ENCODE assay signal across 8 cellular contexts in genomic region chr14:71321556-71322315, GRCh38. TPM values are rescaled to one million over a fixed set of nuclear protein-coding genes. Genes with fewer than 3 reads are reported as not detected.
DNase-seq lines count a peak whose midpoint lies in the region; ATAC-seq and TF ChIP-seq lines count a peak whose summit lies in the region.

No MANE protein-coding gene starts in this region.

- H3K4me1 Mint-ChIP-seq in activated CD4-positive, alpha-beta memory T cell treated with anti-CD3 and anti-CD28 coated beads for 36 hours (ENCODE audit: low read depth), result peaks cover 49% of the 10 kb centered on the region

- intact Hi-C loops in activated CD4-positive, alpha-beta memory T cell treated with anti-CD3 and anti-CD28 coated beads for 36 hours (cut with micrococcal nuclease), result loop anchor here (1.0 to 10.0 kb wide), 7 partner anchors 77 to 437 kb away; no protein-coding TSS in a partner anchor
- intact Hi-C loops in posterior vena cava (cut with DNase I), result loop anchor here (5.0 to 10.0 kb wide), 3 partner anchors 113 to 431 kb away; no protein-coding TSS in a partner anchor

- peak overlapping the region; percentile 88 for H3K4me3 ChIP-seq in osteoblast (ENCODE audit: insufficient read depth, low read length)

- TF ChIP-seq CTCF in foreskin keratinocyte (conservative IDR thresholded peaks at IDR 0.05), result no peak
- TF ChIP-seq CTCF in osteoblast (IDR thresholded peaks at IDR 0.05; ENCODE audit: extremely low read depth, low read depth, low read length), result no peak

- ATAC-seq in foreskin keratinocyte (peak; percentile 63), HG03432 (IDR thresholded peaks at IDR 0.05; ENCODE audit: unreplicated experiment) (no peak)

- no peaks in the 10 kb centered on the region for H3K36me3 ChIP-seq in osteoblast (ENCODE audit: insufficient read depth, low read length)

- H3K79me2 ChIP-seq in osteoblast (ENCODE audit: insufficient read depth, low read length), result peaks cover 57% of the 10 kb centered on the region

- H2AFZ ChIP-seq in osteoblast (ENCODE audit: low read length), result peak overlapping the region; percentile 32

- no peaks in the 10 kb centered on the region for H3K9me3 ChIP-seq in osteoblast (ENCODE audit: low read depth, low read length)

- H3K4me1 ChIP-seq in foreskin keratinocyte (peaks cover 9% of the 10 kb centered on the region), osteoblast (ENCODE audit: insufficient read depth, low read length) (peaks cover 34% of the 10 kb centered on the region)

- H4K20me1 ChIP-seq in osteoblast (ENCODE audit: insufficient read depth, low read length), result peaks cover 4% of the 10 kb centered on the region

- no peaks in the 10 kb centered on the region for H3K36me3 Mint-ChIP-seq in activated CD4-positive, alpha-beta memory T cell treated with anti-CD3 and anti-CD28 coated beads for 36 hours

- H3K27me3 Mint-ChIP-seq in activated CD4-positive, alpha-beta memory T cell treated with anti-CD3 and anti-CD28 coated beads for 36 hours, result no peaks in the 10 kb centered on the region

- peak overlapping the region; percentile 85 for H3K27ac Mint-ChIP-seq in activated CD4-positive, alpha-beta memory T cell treated with anti-CD3 and anti-CD28 coated beads for 36 hours

- POLR2A ChIA-PET in activated CD4-positive, alpha-beta memory T cell treated with anti-CD3 and anti-CD28 coated beads for 36 hours (lab: Charles Lee), result interaction anchor here (0.6 to 3.4 kb wide), 14 partner anchors 9 to 423 kb away, joined by 3 to 14 read pairs (median 4); no protein-coding TSS in a partner anchor

- H3K27ac ChIP-seq in foreskin keratinocyte (peak overlapping the region; percentile 92), osteoblast (ENCODE audit: low read depth, low read length) (peak overlapping the region; percentile 97)

- peak; percentile 32 for DNase-seq in SIG-M5 treated with dmso at 0.1 percent for 504 hours (lab: John Stamatoyannopoulos, UW; ENCODE audit: unreplicated experiment)
- no peak for DNase-seq in SIG-M5 (lab: John Stamatoyannopoulos, UW)
- peak; percentile 66 for DNase-seq in NCI-H1694 treated with DMSO at 0.1 percent for 48 hours (lab: John Stamatoyannopoulos, UW)
- DNase-seq in activated CD4-positive, alpha-beta memory T cell treated with anti-CD3 and anti-CD28 coated beads for 36 hours, result no peak
- peak; percentile 75 to 86 for DNase-seq in foreskin keratinocyte
- peak; percentile 66 for DNase-seq in osteoblast (ENCODE audit: insufficient read length, low spot score, missing footprints)
- no peak for DNase-seq in posterior vena cava (ENCODE audit: low spot score)

- H3K27me3 ChIP-seq in foreskin keratinocyte, result no peaks in the 10 kb centered on the region
- H3K27me3 ChIP-seq in osteoblast (ENCODE audit: insufficient read depth, low read length), result no peaks in the 10 kb centered on the region

- CTCF ChIA-PET in activated CD4-positive, alpha-beta memory T cell treated with anti-CD3 and anti-CD28 coated beads for 36 hours (lab: Charles Lee), result interaction anchor here (0.7 to 2.4 kb wide), 13 partner anchors 13 to 431 kb away, joined by 3 to 11 read pairs (median 4); no protein-coding TSS in a partner anchor

- H3K4me3 Mint-ChIP-seq in activated CD4-positive, alpha-beta memory T cell treated with anti-CD3 and anti-CD28 coated beads for 36 hours, result peak overlapping the region; percentile 88

- H3K9me3 Mint-ChIP-seq in activated CD4-positive, alpha-beta memory T cell treated with anti-CD3 and anti-CD28 coated beads for 36 hours, result no peaks in the 10 kb centered on the region

- H3K4me2 ChIP-seq in osteoblast (ENCODE audit: insufficient read depth, low read length), result peak overlapping the region; percentile 90

RNA-seq across cellular contexts. Expression of gene SIPA1L1, which starts 1.5 kb away (rescaled TPM):
- 10 to 100 TPM; 64.4 to 64.6 TPM for total RNA-seq in activated CD4-positive, alpha-beta memory T cell treated with anti-CD3 and anti-CD28 coated beads for 36 hours
- total RNA-seq in foreskin keratinocyte (22.4 and 29.9 TPM in 2 replicates), osteoblast (86.3 and 99.2 TPM in 2 replicates), posterior vena cava (10 to 100 TPM; 33.3 to 36.0 TPM)
- polyA plus RNA-seq in foreskin keratinocyte, result 10.1 and 13.7 TPM in 2 replicates

Comparison
In these comparisons a context has a peak if more than half of its experiments do, and no peak if none do; other contexts are left out.
1. DNase-seq: peak in SIG-M5 treated with dmso at 0.1 percent for 504 hours (single experiment), NCI-H1694 treated with DMSO at 0.1 percent for 48 hours (single experiment), foreskin keratinocyte (2 of 2) and osteoblast (single experiment); none in SIG-M5 (single experiment), activated CD4-positive, alpha-beta memory T cell treated with anti-CD3 and anti-CD28 coated beads for 36 hours (single experiment) and posterior vena cava (single experiment).